12 cellular contexts compared by ENCODE assay signal in genomic region chr11:2789791-2790580, GRCh38.
A peak's percentile ranks its signal among the peaks of the same experiment; 100 is the strongest.
DNase-seq lines count a peak whose midpoint lies in the region; ATAC-seq and TF ChIP-seq lines count a peak whose summit lies in the region.
"Had no signal": no experiment of that assay in that cellular context is flagged by ENCODE, and none has a peak within 500 bp of the region (broad histone marks: within the 10 kb centered on the region; RNA-seq: fewer than 3 reads in every experiment).

No MANE protein-coding gene starts in this region.

- ATAC-seq in Right ventricle myocardium inferior = no peak
- no peak for ATAC-seq in heart right ventricle
- ATAC-seq in natural killer cell treated with Interleukin-12 subunit alpha and Interleukin-12 subunit beta and Interleukin-15 and Interleukin-18, amount 100 ng/mL, for 72 hours = peak in 1 of 2 donors; percentile 29
- no peak for ATAC-seq in HG03039 (IDR thresholded peaks at IDR 0.05; ENCODE audit: unreplicated experiment)

- H3K4me3 ChIP-seq in heart right ventricle = no peak overlapping the region
- no peak overlapping the region for H3K4me3 ChIP-seq in WERI-Rb-1 (ENCODE audit: low read depth, low read length)
- H3K4me3 ChIP-seq: breast epithelium had no signal

- TF ChIP-seq CTCF in heart right ventricle (IDR thresholded peaks at IDR 0.05) = no peak
- no peak for TF ChIP-seq CTCF in WERI-Rb-1 (IDR thresholded peaks at IDR 0.05; ENCODE audit: low read depth, low read length)

- H3K9me3 Mint-ChIP-seq in natural killer cell treated with Interleukin-12 subunit alpha and Interleukin-12 subunit beta and Interleukin-15 and Interleukin-18, amount 100 ng/mL, for 72 hours = no peaks in the 10 kb centered on the region

- H3K4me3 Mint-ChIP-seq in natural killer cell treated with Interleukin-12 subunit alpha and Interleukin-12 subunit beta and Interleukin-15 and Interleukin-18, amount 100 ng/mL, for 72 hours = no peak overlapping the region
- H3K4me3 Mint-ChIP-seq: nephron progenitor cell had no signal

- H3K27me3 Mint-ChIP-seq in natural killer cell treated with Interleukin-12 subunit alpha and Interleukin-12 subunit beta and Interleukin-15 and Interleukin-18, amount 100 ng/mL, for 72 hours = peaks cover 14 to 38% of the 10 kb centered on the region in 2 donors

- no peaks in the 10 kb centered on the region for H3K36me3 ChIP-seq in heart right ventricle
- H3K36me3 ChIP-seq in WERI-Rb-1 = no peaks in the 10 kb centered on the region
- H3K36me3 ChIP-seq: breast epithelium had no signal

- H3K27ac ChIP-seq in heart right ventricle = no peak overlapping the region
- no peak overlapping the region for H3K27ac ChIP-seq in WERI-Rb-1
- H3K27ac ChIP-seq: breast epithelium had no signal

- no peaks in the 10 kb centered on the region for H3K36me3 Mint-ChIP-seq in natural killer cell treated with Interleukin-12 subunit alpha and Interleukin-12 subunit beta and Interleukin-15 and Interleukin-18, amount 100 ng/mL, for 72 hours

- DNase-seq in Right ventricle myocardium inferior (ENCODE audit: missing footprints) (peak; percentile 20), heart right ventricle (no peak), ureter (ENCODE audit: low spot score) (peak; percentile 35), WERI-Rb-1 (no peak), DMS114 treated with DMSO at 0.1 percent for 48 hours (lab: John Stamatoyannopoulos, UW; ENCODE audit: unreplicated experiment) (no peak)
- peak; percentile 1 for DNase-seq in effector CD4-positive, alpha-beta T cell
- peak; percentile 50 for DNase-seq in natural killer cell treated with Interleukin-12 subunit alpha and Interleukin-12 subunit beta and Interleukin-15 and Interleukin-18, amount 100 ng/mL, for 72 hours (ENCODE audit: low spot score)
- DNase-seq: NCI-H1048, NCI-H2171 had no signal

- H3K9me3 ChIP-seq in heart right ventricle (peaks cover 0 to 7% (median 0%) of the 10 kb centered on the region in 11 donors), WERI-Rb-1 (ENCODE audit: severe bottlenecking) (no peaks in the 10 kb centered on the region)
- H3K9me3 ChIP-seq: breast epithelium had no signal

- H3K4me1 Mint-ChIP-seq in natural killer cell treated with Interleukin-12 subunit alpha and Interleukin-12 subunit beta and Interleukin-15 and Interleukin-18, amount 100 ng/mL, for 72 hours (ENCODE audit: low read depth in 2 of 2) = peaks cover 0 to 2% of the 10 kb centered on the region in 2 donors

- H3K27ac Mint-ChIP-seq in natural killer cell treated with Interleukin-12 subunit alpha and Interleukin-12 subunit beta and Interleukin-15 and Interleukin-18, amount 100 ng/mL, for 72 hours = no peak overlapping the region

- intact Hi-C loops in Right ventricle myocardium inferior (cut with DNase I) (no loop called here), heart right ventricle (cut with DNase I) (loop anchor here in 4 of 10 donors (10.0 kb wide), 2 partner anchors 95 to 235 kb away; partner anchors contain the start of gene CDKN1C (in 4 of the 4))

- 94 to 95% methylated on average over 6 of the region's 6 CpGs for WGBS in heart right ventricle, 2 donors

- H3K27me3 ChIP-seq in heart right ventricle (peaks cover 0 to 15% (median 0%) of the 10 kb centered on the region in 7 donors), WERI-Rb-1 (ENCODE audit: insufficient read depth, low read depth, severe bottlenecking) (no peaks in the 10 kb centered on the region)
- H3K27me3 ChIP-seq: breast epithelium had no signal

- H3K4me1 ChIP-seq in heart right ventricle = peaks cover 0 to 26% (median 8%) of the 10 kb centered on the region in 9 donors
- H3K4me1 ChIP-seq: breast epithelium had no signal

Comparison
In these comparisons a context has a peak if more than half of its experiments do, and no peak if none do; other contexts are left out.
1. DNase-seq: peak in Right ventricle myocardium inferior (single experiment), effector CD4-positive, alpha-beta T cell (single experiment), natural killer cell treated with Interleukin-12 subunit alpha and Interleukin-12 subunit beta and Interleukin-15 and Interleukin-18, amount 100 ng/mL, for 72 hours (single experiment) and ureter (single experiment); none in heart right ventricle (0 of 2), WERI-Rb-1 (single experiment) and DMS114 treated with DMSO at 0.1 percent for 48 hours (single experiment).